Comparison of ENCODE assay signal across 11 cellular contexts in the genomic region with DNA sequence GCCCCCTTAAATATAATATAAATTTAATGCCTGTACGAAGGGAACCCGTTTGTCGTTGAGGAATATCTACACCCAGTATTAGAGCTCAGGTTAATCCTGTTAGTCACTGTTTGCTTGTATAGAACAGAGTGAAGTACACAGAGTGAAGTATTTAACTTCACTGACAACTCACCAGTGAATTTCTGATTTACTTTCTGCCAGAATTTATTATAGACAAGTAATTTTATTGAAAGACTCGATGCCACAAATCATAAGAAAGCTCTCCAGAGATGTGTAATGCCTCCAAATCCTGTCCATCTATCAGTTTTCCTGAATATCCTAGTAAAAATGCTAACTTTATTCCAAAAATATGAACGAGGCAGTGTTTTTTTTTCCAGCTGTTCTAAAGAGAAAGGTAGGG. TPM values are rescaled to one million over a fixed set of nuclear protein-coding genes. Genes with fewer than 3 reads are reported as not detected.
A peak's percentile ranks its signal among the peaks of the same experiment; 100 is the strongest.
DNase-seq lines count a peak whose midpoint lies in the region; ATAC-seq, FAIRE-seq and TF ChIP-seq lines count a peak whose summit lies in the region.
"Had no signal": no experiment of that assay in that cellular context is flagged by ENCODE, and none has a peak within 500 bp of the region (broad histone marks: within the 10 kb centered on the region; RNA-seq: fewer than 3 reads in every experiment).

No MANE protein-coding gene starts in this region.

- H3K4me1 ChIP-seq in HAP-1 (peaks cover 4% of the 10 kb centered on the region), kidney (ENCODE audit: control insufficient read depth in 1 of 2, insufficient read depth in 1 of 2, low read depth in 1 of 2, low read length in 2 of 2) (peaks cover 4 to 13% of the 10 kb centered on the region in 2 donors)

- TF ChIP-seq CTCF in kidney (IDR thresholded peaks at IDR 0.05; ENCODE audit: borderline replicate concordance, extremely low read depth, insufficient read depth) (no peak), D721Med (IDR thresholded peaks at IDR 0.05; ENCODE audit: insufficient read depth, missing control alignments) (no peak)

- H3K36me3 Mint-ChIP-seq in stimulated activated effector memory CD8-positive, alpha-beta T cell treated with anti-CD3 and anti-CD28 coated beads, Interleukin-12 subunit alpha, Interleukin-12 subunit beta, amount 100 ng/mL, for 72 hours = peaks cover 6% of the 10 kb centered on the region
- H3K36me3 Mint-ChIP-seq: activated CD4-positive, alpha-beta memory T cell treated with anti-CD3 and anti-CD28 coated beads for 36 hours had no signal

- no peak for DNase-seq in HAP-1 (ENCODE audit: low spot score in 2 of 2)
- peak; percentile 8 for DNase-seq in astrocyte of the hippocampus (ENCODE audit: low read depth, low spot score)
- DNase-seq in kidney = no peak
- no peak for DNase-seq in stimulated activated effector memory CD8-positive, alpha-beta T cell treated with anti-CD3 and anti-CD28 coated beads, Interleukin-12 subunit alpha, Interleukin-12 subunit beta, amount 100 ng/mL, for 72 hours (ENCODE audit: low spot score in 2 of 2)
- no peak for DNase-seq in D341Med (ENCODE audit: low spot score)
- DNase-seq in D721Med (ENCODE audit: insufficient read length, low spot score) = no peak
- DNase-seq in activated naive CD4-positive, alpha-beta T cell treated with Interleukin-2 at 50 U/mL for 16 hours = no peak
- no peak for DNase-seq in MG63
- DNase-seq: effector CD4-positive, alpha-beta T cell; NCI-H510A treated with DMSO at 0.1 percent for 48 hours had no signal

- no peaks in the 10 kb centered on the region for H3K9me3 Mint-ChIP-seq in stimulated activated effector memory CD8-positive, alpha-beta T cell treated with anti-CD3 and anti-CD28 coated beads, Interleukin-12 subunit alpha, Interleukin-12 subunit beta, amount 100 ng/mL, for 72 hours
- H3K9me3 Mint-ChIP-seq: activated CD4-positive, alpha-beta memory T cell treated with anti-CD3 and anti-CD28 coated beads for 36 hours had no signal

- H3K4me1 Mint-ChIP-seq in stimulated activated effector memory CD8-positive, alpha-beta T cell treated with anti-CD3 and anti-CD28 coated beads, Interleukin-12 subunit alpha, Interleukin-12 subunit beta, amount 100 ng/mL, for 72 hours = peaks cover 6% of the 10 kb centered on the region

- H3K27ac Mint-ChIP-seq in stimulated activated effector memory CD8-positive, alpha-beta T cell treated with anti-CD3 and anti-CD28 coated beads, Interleukin-12 subunit alpha, Interleukin-12 subunit beta, amount 100 ng/mL, for 72 hours = no peak overlapping the region
- H3K27ac Mint-ChIP-seq: activated CD4-positive, alpha-beta memory T cell treated with anti-CD3 and anti-CD28 coated beads for 36 hours had no signal

- ATAC-seq in stimulated activated effector memory CD8-positive, alpha-beta T cell treated with anti-CD3 and anti-CD28 coated beads, Interleukin-12 subunit alpha, Interleukin-12 subunit beta, amount 100 ng/mL, for 72 hours = no peak

- FAIRE-seq in kidney (lab: Jason Lieb, UNC) (no peak), D721Med (lab: Jason Lieb, UNC) (no peak)

- H3K36me3 ChIP-seq in HAP-1 (replicated peaks) = no peaks in the 10 kb centered on the region
- H3K36me3 ChIP-seq in kidney (ENCODE audit: control insufficient read depth in 1 of 2, insufficient read depth in 2 of 2, low read length in 2 of 2) = no peaks in the 10 kb centered on the region
- no peaks in the 10 kb centered on the region for H3K36me3 ChIP-seq in MG63

- no peaks in the 10 kb centered on the region for H3K27me3 ChIP-seq in HAP-1 (ENCODE audit: low read depth)
- no peaks in the 10 kb centered on the region for H3K27me3 ChIP-seq in MG63

- no peak overlapping the region for H3K27ac ChIP-seq in kidney (ENCODE audit: low read depth in 2 of 2, low read length in 2 of 2)

- H3K4me3 ChIP-seq in HAP-1 (peak overlapping the region; percentile 79), kidney (ENCODE audit: low read length in 2 of 2) (peak overlapping the region; percentile 89 to 90), MG63 (no peak overlapping the region)

- H3K9ac ChIP-seq in kidney (ENCODE audit: low read length in 2 of 2) = peak overlapping the region; percentile 7 to 17

- H3K9me3 ChIP-seq in HAP-1 (no peaks in the 10 kb centered on the region), kidney (ENCODE audit: control insufficient read depth in 1 of 2, low read length in 2 of 2) (no peaks in the 10 kb centered on the region), MG63 (no peaks in the 10 kb centered on the region)

- intact Hi-C loops in kidney (cut with DNase I) = no loop called here

- peak overlapping the region; percentile 84 for H3K4me3 Mint-ChIP-seq in stimulated activated effector memory CD8-positive, alpha-beta T cell treated with anti-CD3 and anti-CD28 coated beads, Interleukin-12 subunit alpha, Interleukin-12 subunit beta, amount 100 ng/mL, for 72 hours

- in situ Hi-C loops in HAP-1 (cut with MboI; ENCODE audit: low sequenced_read_pairs) = no loop called here

RNA-seq across cellular contexts. Expression of a gene that starts 1.6 kb away (rescaled TPM):
- total RNA-seq in kidney = 38.0 TPM
- polyA plus RNA-seq in kidney (ENCODE audit: insufficient read depth, low read depth, low replicate concordance) = 3.6 TPM
- 1.2 and 3.4 TPM in 2 replicates for total RNA-seq in MG63 (2014; rRNA removed; shearing (Covaris generic); ENCODE audit: low replicate concordance)
